ENCODE assay signal across 11 cellular contexts in genomic region chr1:26923711-26924110, GRCh38. TPM values are rescaled to one million over a fixed set of nuclear protein-coding genes. Genes with fewer than 3 reads are reported as not detected.
DNase-seq lines count a peak whose midpoint lies in the region; ATAC-seq, FAIRE-seq and TF ChIP-seq lines count a peak whose summit lies in the region.
"Had no signal": no experiment of that assay in that cellular context is flagged by ENCODE, and none has a peak within 500 bp of the region (broad histone marks: within the 10 kb centered on the region; RNA-seq: fewer than 3 reads in every experiment).

No MANE protein-coding gene starts in this region.

- CTCF ChIA-PET in A673 (lab: Charles Lee): no interaction called here
- CTCF ChIA-PET in activated B cell treated with CpG ODN at 0.5 μM for 24 hours (lab: Charles Lee): interaction anchor here (0.8 kb wide), 1 partner anchor 374 kb away, joined by 3 read pairs; no protein-coding TSS in a partner anchor

- POLR2A ChIA-PET in A673 (lab: Charles Lee; ENCODE audit: low non-redundant PET): no interaction called here
- POLR2A ChIA-PET in activated B cell treated with CpG ODN at 0.5 μM for 24 hours (lab: Charles Lee): interaction anchor here (0.7 kb wide), 1 partner anchor 38 kb away, joined by 3 read pairs; no protein-coding TSS in a partner anchor

- peaks cover 46% of the 10 kb centered on the region for H3K36me3 Mint-ChIP-seq in activated B cell treated with CpG ODN at 0.5 μM for 24 hours (ENCODE audit: low read depth)

- peaks cover 11% of the 10 kb centered on the region for H3K4me1 ChIP-seq in A673 (ENCODE audit: insufficient read depth, low read length, poor library complexity, severe bottlenecking)
- peaks cover 9 to 14% of the 10 kb centered on the region in 2 donors for H3K4me1 ChIP-seq in kidney (ENCODE audit: control insufficient read depth in 1 of 2, insufficient read depth in 1 of 2, low read depth in 1 of 2, low read length in 2 of 2)

- DNase-seq in A673 (ENCODE audit: low spot score) (peak; percentile 46), Daoy (ENCODE audit: low read depth) (peak; percentile 66), activated B cell treated with CpG ODN at 0.5 μM for 24 hours (no peak), glomerular endothelial cell (ENCODE audit: extremely low read depth, low read depth, low spot score) (peak; percentile 57), HUDEP-2 (lab: John Stamatoyannopoulos, UW; ENCODE audit: unreplicated experiment in 76 of 76) (no peak), NCI-H524 (lab: John Stamatoyannopoulos, UW) (no peak), kidney (no peak)
- DNase-seq: activated naive CD4-positive, alpha-beta T cell treated with anti-CD3 and anti-CD28 coated beads, Interleukin-2, amount 50 U/mL, for 16 hours; COR-L47; NCI-H146 had no signal

- BruUV-seq in A673 (replicated peaks; lab: Mats Ljungman, UMichigan): no TSS peak

- H3K27ac ChIP-seq in A673 (ENCODE audit: low read depth, low read length, poor library complexity, severe bottlenecking): no peak overlapping the region
- H3K27ac ChIP-seq in kidney (ENCODE audit: low read depth in 2 of 2, low read length in 2 of 2): no peak overlapping the region

- peaks cover 31% of the 10 kb centered on the region for H3K4me1 Mint-ChIP-seq in activated B cell treated with CpG ODN at 0.5 μM for 24 hours

- H3K4me3 Mint-ChIP-seq in activated B cell treated with CpG ODN at 0.5 μM for 24 hours: peak overlapping the region; percentile 96

- H3K27ac Mint-ChIP-seq in activated B cell treated with CpG ODN at 0.5 μM for 24 hours: no peak overlapping the region

- H3K4me3 ChIP-seq in A673 (ENCODE audit: low read depth, low read length, poor library complexity, severe bottlenecking) (no peak overlapping the region), kidney (ENCODE audit: low read length in 2 of 2) (no peak overlapping the region)

- H3K27me3 Mint-ChIP-seq in activated B cell treated with CpG ODN at 0.5 μM for 24 hours: no peaks in the 10 kb centered on the region

- H3K9me3 Mint-ChIP-seq in activated B cell treated with CpG ODN at 0.5 μM for 24 hours: no peaks in the 10 kb centered on the region

- H3K9me3 ChIP-seq in A673 (ENCODE audit: low read depth, low read length, poor library complexity, severe bottlenecking) (no peaks in the 10 kb centered on the region), kidney (ENCODE audit: control insufficient read depth in 1 of 2, low read length in 2 of 2) (no peaks in the 10 kb centered on the region)

- TF ChIP-seq CTCF in A673 (conservative IDR thresholded peaks at IDR 0.05; ENCODE audit: low read depth, low read length) (no peak), activated B cell treated with CpG ODN at 0.5 μM for 24 hours (IDR thresholded peaks at IDR 0.05) (no peak), kidney (IDR thresholded peaks at IDR 0.05; ENCODE audit: borderline replicate concordance, extremely low read depth, insufficient read depth) (no peak)

- intact Hi-C loops in A673 (cut with micrococcal nuclease; ENCODE audit: unreplicated experiment): no loop called here
- intact Hi-C loops in activated B cell treated with CpG ODN at 0.5 μM for 24 hours (cut with micrococcal nuclease): loop anchor here (10.0 kb wide), 1 partner anchor 311 kb away; the partner anchor contains the start of gene WDTC1
- intact Hi-C loops in kidney (cut with DNase I): no loop called here

- no peak overlapping the region for H3K9ac ChIP-seq in kidney (ENCODE audit: low read length in 2 of 2)

- H3K27me3 ChIP-seq in A673 (replicated peaks; ENCODE audit: insufficient read depth, low read depth, low read length, poor library complexity): no peaks in the 10 kb centered on the region

- ATAC-seq in activated B cell treated with CpG ODN at 0.5 μM for 24 hours (ENCODE audit: low read depth) (no peak), GM21529 (IDR thresholded peaks at IDR 0.05; ENCODE audit: unreplicated experiment) (no peak)

- H3K36me3 ChIP-seq in A673 (ENCODE audit: insufficient read depth, low read length, poor library complexity, severe bottlenecking) (peaks cover 44% of the 10 kb centered on the region), kidney (ENCODE audit: control insufficient read depth in 1 of 2, insufficient read depth in 2 of 2, low read length in 2 of 2) (peaks cover 9% of the 10 kb centered on the region in 2 donors)

- no peak for FAIRE-seq in kidney (lab: Jason Lieb, UNC)

RNA-seq across cellular contexts. Expression of gene NUDC, which starts 2.2 kb away (rescaled TPM):
- total RNA-seq in A673 (2021) (172 and 187 TPM in 2 replicates), activated B cell treated with CpG ODN at 0.5 μM for 24 hours (71.7 and 73.7 TPM in 2 replicates), glomerular endothelial cell (87.2 and 91.6 TPM in 2 replicates), kidney (61.5 TPM)
- total RNA-seq in Daoy (2014; rRNA removed; shearing (Covaris generic)): 121 and 134 TPM in 2 replicates
- 112 TPM for polyA plus RNA-seq in kidney (ENCODE audit: insufficient read depth, low read depth, low replicate concordance)

RNA-seq across cellular contexts. Expression of gene NR0B2, which starts 9.9 kb away (rescaled TPM):
- not detected in 2 replicates for total RNA-seq in A673 (2021)
- total RNA-seq in Daoy (2014; rRNA removed; shearing (Covaris generic)): not detected in 2 replicates
- total RNA-seq in activated B cell treated with CpG ODN at 0.5 μM for 24 hours: not detected in 2 replicates
- total RNA-seq in glomerular endothelial cell: not detected in 2 replicates
- total RNA-seq in kidney: 0.79 TPM
- 16.5 TPM for polyA plus RNA-seq in kidney (ENCODE audit: insufficient read depth, low read depth, low replicate concordance)

RNA-seq across cellular contexts. Expression of gene GPATCH3, which starts 23.4 kb away (rescaled TPM):
- total RNA-seq in A673 (2021) (17.5 and 19.5 TPM in 2 replicates), activated B cell treated with CpG ODN at 0.5 μM for 24 hours (24.0 and 26.0 TPM in 2 replicates), glomerular endothelial cell (4.4 and 7.1 TPM in 2 replicates), kidney (15.8 TPM)
- total RNA-seq in Daoy (2014; rRNA removed; shearing (Covaris generic)): 9.2 and 9.9 TPM in 2 replicates
- polyA plus RNA-seq in kidney (ENCODE audit: insufficient read depth, low read depth, low replicate concordance): 15.8 TPM

RNA-seq across cellular contexts. Expression of gene GPN2, which starts 33.6 kb away (rescaled TPM):
- total RNA-seq in A673 (2021) (40.8 and 41.4 TPM in 2 replicates), activated B cell treated with CpG ODN at 0.5 μM for 24 hours (42.6 and 48.6 TPM in 2 replicates), glomerular endothelial cell (9.5 TPM in 2 replicates), kidney (28.8 TPM)
- total RNA-seq in Daoy (2014; rRNA removed; shearing (Covaris generic)): 13.3 and 16.7 TPM in 2 replicates
- 24.6 TPM for polyA plus RNA-seq in kidney (ENCODE audit: insufficient read depth, low read depth, low replicate concordance)

RNA-seq across cellular contexts. Expression of gene KDF1, which starts 36.6 kb away (rescaled TPM):
- total RNA-seq in A673 (2021): not detected in 2 replicates
- 0.11 TPM in 1 of 2 replicates, not detected in the other for total RNA-seq in Daoy (2014; rRNA removed; shearing (Covaris generic))
- 0.59 and 0.75 TPM in 2 replicates for total RNA-seq in activated B cell treated with CpG ODN at 0.5 μM for 24 hours
- total RNA-seq in glomerular endothelial cell: not detected in 2 replicates
- total RNA-seq in kidney: 14.1 TPM
- polyA plus RNA-seq in kidney (ENCODE audit: insufficient read depth, low read depth, low replicate concordance): 19.3 TPM

Comparison
In these comparisons a context has a peak if more than half of its experiments do, and no peak if none do; other contexts are left out.
1. DNase-seq: peak in A673 (single experiment), Daoy (single experiment) and glomerular endothelial cell (single experiment); none in activated B cell treated with CpG ODN at 0.5 μM for 24 hours (single experiment), HUDEP-2 (0 of 76), NCI-H524 (0 of 2) and kidney (single experiment).